ENCODE assay signal across 13 cellular contexts in the genomic region with DNA sequence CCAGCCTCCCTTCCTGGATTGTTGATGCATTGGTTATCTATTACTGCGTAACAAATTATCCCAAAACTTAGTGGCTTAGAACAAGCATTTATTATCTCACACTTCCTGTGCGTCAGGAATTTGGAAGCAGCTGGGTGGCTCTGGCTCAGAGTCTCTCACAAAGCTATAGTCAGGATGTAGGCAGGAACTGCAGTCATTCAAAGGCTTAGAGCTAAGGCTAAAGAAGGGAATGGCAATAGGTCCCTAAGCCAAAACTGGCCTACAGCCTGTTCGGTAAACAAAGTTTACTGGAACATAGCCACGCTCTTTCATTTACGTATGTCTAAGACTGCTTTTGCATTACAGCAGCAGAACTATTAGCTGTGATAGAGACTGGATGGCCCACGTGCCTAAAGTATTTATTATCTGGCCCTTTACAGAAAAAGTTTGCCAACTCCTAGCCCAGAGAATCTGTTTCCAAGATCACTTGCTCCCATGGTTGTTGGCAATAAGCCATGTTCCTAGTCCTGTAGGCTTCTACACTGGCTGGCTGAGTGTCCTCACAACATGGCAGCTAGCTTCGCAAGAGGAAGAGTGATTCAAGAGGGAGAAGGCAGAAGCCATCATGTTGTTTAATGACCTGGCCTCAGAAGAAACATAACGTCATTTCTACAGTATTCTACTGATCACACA.
DNase-seq lines count a peak whose midpoint lies in the region; ATAC-seq and TF ChIP-seq lines count a peak whose summit lies in the region.
"Had no signal": no experiment of that assay in that cellular context is flagged by ENCODE, and none has a peak within 500 bp of the region (broad histone marks: within the 10 kb centered on the region; RNA-seq: fewer than 3 reads in every experiment).

No MANE protein-coding gene starts in this region.

- no peak overlapping the region for H3K27ac Mint-ChIP-seq in endodermal cell
- no peak overlapping the region for H3K27ac Mint-ChIP-seq in activated T-helper 2 cell treated with anti-CD3 and anti-CD28 coated beads, Interferon-gamma antibody, Interleukin-2, Interleukin-4, amounts not matched to agents 10 μg/mL and 5 μg/mL and 100 μg/mL, durations not matched to agents 14 hours and 24 hours and 36 hours
- H3K27ac Mint-ChIP-seq: activated CD8-positive, alpha-beta T cell treated with anti-CD3 and anti-CD28 coated beads for 36 hours; mesothelial cell of epicardium had no signal

- WGBS in mammary epithelial cell (ENCODE audit: low coverage, missing lambda C conversion rate) = 93% methylated on average over 7 of the region's 8 CpGs
- WGBS in endodermal cell (ENCODE audit: insufficient coverage in 1 of 2, insufficient read length in 1 of 2), 2 experiments = 92 to 97% methylated on average over 6 to 8 of the region's 8 CpGs

- no peak overlapping the region for H3K4me3 Mint-ChIP-seq in endodermal cell
- H3K4me3 Mint-ChIP-seq in activated T-helper 2 cell treated with anti-CD3 and anti-CD28 coated beads, Interferon-gamma antibody, Interleukin-2, Interleukin-4, amounts not matched to agents 10 μg/mL and 5 μg/mL and 100 μg/mL, durations not matched to agents 14 hours and 24 hours and 36 hours (ENCODE audit: low read depth) = no peak overlapping the region
- H3K4me3 Mint-ChIP-seq: activated CD8-positive, alpha-beta T cell treated with anti-CD3 and anti-CD28 coated beads for 36 hours; mesothelial cell of epicardium had no signal

- no peaks in the 10 kb centered on the region for H3K9me3 Mint-ChIP-seq in endodermal cell
- no peaks in the 10 kb centered on the region for H3K9me3 Mint-ChIP-seq in activated T-helper 2 cell treated with anti-CD3 and anti-CD28 coated beads, Interferon-gamma antibody, Interleukin-2, Interleukin-4, amounts not matched to agents 10 μg/mL and 5 μg/mL and 100 μg/mL, durations not matched to agents 14 hours and 24 hours and 36 hours
- H3K9me3 Mint-ChIP-seq: activated CD8-positive, alpha-beta T cell treated with anti-CD3 and anti-CD28 coated beads for 36 hours had no signal

- dilution Hi-C loops in mammary epithelial cell (cut with HindIII; ENCODE audit: low sequenced_read_pairs) = no loop called here

- no peaks in the 10 kb centered on the region for H3K79me2 ChIP-seq in mammary epithelial cell (ENCODE audit: insufficient read depth, low read length)

- DNase-seq in MG63 (peak; percentile 36), dermis microvascular lymphatic vessel endothelial cell (ENCODE audit: low read depth in 2 of 2) (peak; percentile 95 to 96), kidney epithelial cell (ENCODE audit: low read depth) (peak; percentile 58), sciatic nerve (ENCODE audit: low spot score) (no peak), mammary epithelial cell (no peak), NCI-H524 (lab: John Stamatoyannopoulos, UW) (no peak), endodermal cell (no peak)
- DNase-seq in activated T-helper 2 cell treated with anti-CD3 and anti-CD28 coated beads, Interferon-gamma antibody, Interleukin-2, Interleukin-4, amounts not matched to agents 10 μg/mL and 5 μg/mL and 100 μg/mL, durations not matched to agents 14 hours and 24 hours and 36 hours (ENCODE audit: low spot score) = no peak
- DNase-seq: activated CD8-positive, alpha-beta T cell treated with anti-CD3 and anti-CD28 coated beads for 36 hours; ovary; stimulated activated CD4-positive, alpha-beta T cell treated with anti-CD3 and anti-CD28 coated beads, Interleukin-1b, Interleukin-23, amount 100 ng/mL, for 48 hours had no signal

- H4K20me1 ChIP-seq in mammary epithelial cell (ENCODE audit: insufficient read depth, low read length) = no peaks in the 10 kb centered on the region
- H4K20me1 ChIP-seq: BLaER1 had no signal

- H3K4me2 ChIP-seq in mammary epithelial cell (ENCODE audit: insufficient read depth, low read depth, low read length) = no peak overlapping the region
- H3K4me2 ChIP-seq: BLaER1 had no signal

- intact Hi-C loops in sciatic nerve (cut with DNase I) = no loop called here
- intact Hi-C loops in mammary epithelial cell (cut with micrococcal nuclease) = no loop called here
- intact Hi-C loops in activated T-helper 2 cell treated with anti-CD3 and anti-CD28 coated beads, Interferon-gamma antibody, Interleukin-2, Interleukin-4, amounts not matched to agents 10 μg/mL and 5 μg/mL and 100 μg/mL, durations not matched to agents 14 hours and 24 hours and 36 hours (cut with micrococcal nuclease) = no loop called here

- H3K36me3 ChIP-seq in MG63 (no peaks in the 10 kb centered on the region), kidney epithelial cell (ENCODE audit: control insufficient read depth, insufficient read depth, low read length) (no peaks in the 10 kb centered on the region), mammary epithelial cell (ENCODE audit: insufficient read depth, low read length) (no peaks in the 10 kb centered on the region), endodermal cell (ENCODE audit: control insufficient read depth, insufficient read depth, low read length) (peaks cover 13% of the 10 kb centered on the region)
- H3K36me3 ChIP-seq: BLaER1, ovary had no signal

- H3K27me3 Mint-ChIP-seq in endodermal cell (ENCODE audit: insufficient read depth) = no peaks in the 10 kb centered on the region
- no peaks in the 10 kb centered on the region for H3K27me3 Mint-ChIP-seq in activated T-helper 2 cell treated with anti-CD3 and anti-CD28 coated beads, Interferon-gamma antibody, Interleukin-2, Interleukin-4, amounts not matched to agents 10 μg/mL and 5 μg/mL and 100 μg/mL, durations not matched to agents 14 hours and 24 hours and 36 hours (ENCODE audit: low read depth)
- H3K27me3 Mint-ChIP-seq: activated CD8-positive, alpha-beta T cell treated with anti-CD3 and anti-CD28 coated beads for 36 hours had no signal

- CTCF ChIA-PET in mammary epithelial cell (lab: Charles Lee; ENCODE audit: low non-redundant PET) = no interaction called here

- BruUV-seq in mammary epithelial cell (replicated peaks; lab: Mats Ljungman, UMichigan) = no TSS peak

- peak; percentile 41 for ATAC-seq in sciatic nerve
- ATAC-seq: activated CD8-positive, alpha-beta T cell treated with anti-CD3 and anti-CD28 coated beads for 36 hours had no signal

- no peaks in the 10 kb centered on the region for H3K27me3 ChIP-seq in MG63
- H3K27me3 ChIP-seq in kidney epithelial cell (ENCODE audit: control insufficient read depth, insufficient read depth, low read length) = no peaks in the 10 kb centered on the region
- H3K27me3 ChIP-seq in mammary epithelial cell (ENCODE audit: insufficient read depth, low read length) = no peaks in the 10 kb centered on the region
- H3K27me3 ChIP-seq in endodermal cell (ENCODE audit: control insufficient read depth, insufficient read depth, low read length, poor library complexity, severe bottlenecking) = no peaks in the 10 kb centered on the region
- H3K27me3 ChIP-seq: BLaER1, ovary had no signal

- TF ChIP-seq CTCF in kidney epithelial cell (IDR thresholded peaks at IDR 0.05; ENCODE audit: insufficient read depth, low read length, poor library complexity, severe bottlenecking) = no peak
- TF ChIP-seq CTCF in mammary epithelial cell (conservative IDR thresholded peaks at IDR 0.05 in 1 of 2, IDR thresholded peaks at IDR 0.05 in 1 of 2; ENCODE audit: extremely low read depth in 1 of 2, insufficient read depth in 1 of 2, low read depth in 1 of 2, low read length in 2 of 2) = no peak
- no peak for TF ChIP-seq CTCF in endodermal cell (conservative IDR thresholded peaks at IDR 0.05)

- H2AFZ ChIP-seq in mammary epithelial cell (ENCODE audit: low read depth, low read length) = no peak overlapping the region

- H3K36me3 Mint-ChIP-seq in endodermal cell (ENCODE audit: low read depth) = peaks cover 28% of the 10 kb centered on the region
- H3K36me3 Mint-ChIP-seq in activated T-helper 2 cell treated with anti-CD3 and anti-CD28 coated beads, Interferon-gamma antibody, Interleukin-2, Interleukin-4, amounts not matched to agents 10 μg/mL and 5 μg/mL and 100 μg/mL, durations not matched to agents 14 hours and 24 hours and 36 hours (ENCODE audit: low read depth) = no peaks in the 10 kb centered on the region

- H3K27ac ChIP-seq in mammary epithelial cell (ENCODE audit: insufficient read depth, low read depth, low read length) (no peak overlapping the region), endodermal cell (ENCODE audit: low read depth, low read length) (no peak overlapping the region)
- H3K27ac ChIP-seq: BLaER1, ovary had no signal

- H3K9ac ChIP-seq in mammary epithelial cell (ENCODE audit: insufficient read depth, low read length) = no peak overlapping the region
- no peak overlapping the region for H3K9ac ChIP-seq in endodermal cell (ENCODE audit: extremely low read depth, low read length, poor library complexity, severe bottlenecking)
- H3K9ac ChIP-seq: BLaER1 had no signal

- H3K9me3 ChIP-seq in MG63 (no peaks in the 10 kb centered on the region), mammary epithelial cell (replicated peaks; ENCODE audit: insufficient read depth, low read length) (no peaks in the 10 kb centered on the region), endodermal cell (ENCODE audit: control insufficient read depth, low read length) (no peaks in the 10 kb centered on the region)
- H3K9me3 ChIP-seq: BLaER1, ovary had no signal

- peaks cover 4% of the 10 kb centered on the region for H3K4me1 Mint-ChIP-seq in endodermal cell
- no peaks in the 10 kb centered on the region for H3K4me1 Mint-ChIP-seq in activated T-helper 2 cell treated with anti-CD3 and anti-CD28 coated beads, Interferon-gamma antibody, Interleukin-2, Interleukin-4, amounts not matched to agents 10 μg/mL and 5 μg/mL and 100 μg/mL, durations not matched to agents 14 hours and 24 hours and 36 hours (ENCODE audit: low read depth)

- in situ Hi-C loops in mammary epithelial cell (cut with MboI; ENCODE audit: low sequenced_read_pairs in 2 of 2) = no loop called here

- no peaks in the 10 kb centered on the region for H3K4me1 ChIP-seq in mammary epithelial cell (ENCODE audit: insufficient read depth, low read length)
- no peaks in the 10 kb centered on the region for H3K4me1 ChIP-seq in endodermal cell (ENCODE audit: control insufficient read depth, insufficient read depth, low read length)
- H3K4me1 ChIP-seq: BLaER1 had no signal

- H3K4me3 ChIP-seq in MG63 (no peak overlapping the region), kidney epithelial cell (ENCODE audit: low read depth, low read length) (no peak overlapping the region), mammary epithelial cell (replicated peaks in 1 of 3; ENCODE audit: insufficient read depth in 1 of 3, low read depth in 2 of 3, low read length in 3 of 3) (no peak overlapping the region), endodermal cell (ENCODE audit: low read length) (no peak overlapping the region)
- H3K4me3 ChIP-seq: BLaER1, ovary had no signal

Comparison
In these comparisons a context has a peak if more than half of its experiments do, and no peak if none do; other contexts are left out.
1. DNase-seq: peak in MG63 (single experiment), dermis microvascular lymphatic vessel endothelial cell (2 of 2) and kidney epithelial cell (single experiment); none in sciatic nerve (single experiment), mammary epithelial cell (single experiment), NCI-H524 (0 of 2), endodermal cell (single experiment) and activated T-helper 2 cell treated with anti-CD3 and anti-CD28 coated beads, Interferon-gamma antibody, Interleukin-2, Interleukin-4, amounts not matched to agents 10 μg/mL and 5 μg/mL and 100 μg/mL, durations not matched to agents 14 hours and 24 hours and 36 hours (single experiment).